In the genomic region with DNA sequence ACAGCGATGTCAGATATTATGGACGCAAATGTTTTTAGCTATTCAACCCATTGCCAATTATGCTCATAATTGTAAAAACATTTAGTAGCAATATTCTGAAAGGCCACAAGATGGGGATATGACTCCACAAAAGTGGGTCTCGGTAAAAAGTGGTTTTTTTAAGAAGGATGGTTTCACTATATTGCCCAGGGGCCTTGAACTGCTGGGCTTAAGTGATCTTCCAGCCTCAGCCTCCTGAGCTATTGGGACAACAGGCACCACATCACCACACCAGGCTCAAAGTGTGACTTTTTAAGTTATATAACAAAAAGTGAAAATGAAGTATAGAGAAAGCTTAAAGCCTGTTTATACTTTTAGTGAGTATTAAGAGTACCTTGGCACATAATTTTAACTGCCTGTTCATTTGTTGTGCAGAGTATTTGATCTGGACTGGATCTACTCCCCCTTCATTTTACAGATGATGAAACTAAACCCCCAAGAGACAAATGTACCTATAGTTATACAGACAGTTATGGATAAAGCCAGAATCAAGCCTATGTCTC, we compare ENCODE assay signal across 9 cellular contexts. TPM values are rescaled to one million over a fixed set of nuclear protein-coding genes. Genes with fewer than 3 reads are reported as not detected.
DNase-seq lines count a peak whose midpoint lies in the region; ATAC-seq and TF ChIP-seq lines count a peak whose summit lies in the region.
"Had no signal": no experiment of that assay in that cellular context is flagged by ENCODE, and none has a peak within 500 bp of the region (broad histone marks: within the 10 kb centered on the region; RNA-seq: fewer than 3 reads in every experiment).

No MANE protein-coding gene starts in this region.

- no peak overlapping the region for H3K4me3 Mint-ChIP-seq in type B pancreatic cell

- H3K27me3 Mint-ChIP-seq in type B pancreatic cell = no peaks in the 10 kb centered on the region

- no peaks in the 10 kb centered on the region for H3K27me3 ChIP-seq in right lobe of liver

- peak overlapping the region; percentile 54 for H3K27ac Mint-ChIP-seq in type B pancreatic cell

- no peak for TF ChIP-seq POLR2A in right lobe of liver (IDR thresholded peaks at IDR 0.05)

- no peak overlapping the region for H3K4me3 ChIP-seq in right lobe of liver

- DNase-seq in NCI-H82 (lab: John Stamatoyannopoulos, UW) (peak; percentile 65), NCI-H82 treated with DMSO at 0.1 percent for 48 hours (lab: John Stamatoyannopoulos, UW; ENCODE audit: unreplicated experiment) (no peak), LHCN-M2 (ENCODE audit: low read depth) (peak; percentile 62), SK-N-DZ (ENCODE audit: low spot score) (peak; percentile 55), right lobe of liver (no peak), type B pancreatic cell (ENCODE audit: extremely low spot score, unreplicated experiment) (no peak)

- WGBS in right lobe of liver (ENCODE audit: insufficient coverage, low coverage, low lambda C conversion rate, missing lambda C conversion rate) = 14% methylated on average over 3 of the region's 3 CpGs

- H3K27ac ChIP-seq in cingulate gyrus (ENCODE audit: low read depth, low read length) (peak overlapping the region; percentile 41), right lobe of liver (peak overlapping the region in 2 of 3 donors; percentile 39 to 40)
- H3K27ac ChIP-seq: epithelial cell of prostate had no signal

- no peaks in the 10 kb centered on the region for H3K36me3 Mint-ChIP-seq in type B pancreatic cell

- peaks cover 35% of the 10 kb centered on the region for H3K4me1 Mint-ChIP-seq in type B pancreatic cell (ENCODE audit: unreplicated experiment)

- TF ChIP-seq CTCF in right lobe of liver (IDR thresholded peaks at IDR 0.05) (peak; percentile 58 to 76 (median 67)), type B pancreatic cell (conservative IDR thresholded peaks at IDR 0.05) (peak; percentile 82)

- ATAC-seq in GM21576 (IDR thresholded peaks at IDR 0.05; ENCODE audit: unreplicated experiment) (peak; percentile 60), right lobe of liver (peak; percentile 87 to 94 (median 90))

- peaks cover 0 to 35% (median 11%) of the 10 kb centered on the region in 4 donors for H3K4me1 ChIP-seq in right lobe of liver

- intact Hi-C loops in right lobe of liver (cut with DNase I) = no loop called here

- H3K9me3 ChIP-seq in right lobe of liver = no peaks in the 10 kb centered on the region

- no peaks in the 10 kb centered on the region for H3K9me3 Mint-ChIP-seq in type B pancreatic cell

- H3K36me3 ChIP-seq in right lobe of liver = no peaks in the 10 kb centered on the region

RNA-seq across cellular contexts. Expression of gene NAA50, which starts 9.4 kb away (rescaled TPM):
- total RNA-seq in LHCN-M2 (2014; rRNA removed) (204 and 247 TPM in 2 replicates), right lobe of liver (100 to 1,000 TPM in 2 of 6 experiments, 10 to 100 TPM in 4; 56.1 to 130 (median 60.9) TPM), type B pancreatic cell (ENCODE audit: low replicate concordance) (117 and 138 TPM in 2 replicates)
- polyA plus RNA-seq in LHCN-M2 (2012) = 66.7 TPM
- polyA plus RNA-seq in SK-N-DZ (2014; cell fraction: cytosol; rRNA removed) = 94.9 and 132 TPM in 2 replicates
- polyA plus RNA-seq in SK-N-DZ (2014; cell fraction: nucleus; rRNA removed) = 69.1 and 70.8 TPM in 2 replicates

RNA-seq across cellular contexts. Expression of gene ATP6V1A, which starts 10.2 kb away (rescaled TPM):
- total RNA-seq in LHCN-M2 (2014; rRNA removed) = 54.8 and 59.2 TPM in 2 replicates
- 21.6 TPM for polyA plus RNA-seq in LHCN-M2 (2012)
- polyA plus RNA-seq in SK-N-DZ (2014; cell fraction: cytosol; rRNA removed) = 58.5 and 66.0 TPM in 2 replicates
- polyA plus RNA-seq in SK-N-DZ (2014; cell fraction: nucleus; rRNA removed) = 15.2 and 21.6 TPM in 2 replicates
- total RNA-seq in right lobe of liver = 10 to 100 TPM; 39.6 to 52.7 (median 47.7) TPM
- 71.5 and 91.0 TPM in 2 replicates for total RNA-seq in type B pancreatic cell (ENCODE audit: low replicate concordance)

RNA-seq across cellular contexts. Expression of gene USF3, which starts 40.2 kb away (rescaled TPM):
- total RNA-seq in LHCN-M2 (2014; rRNA removed) (8.3 and 11.9 TPM in 2 replicates), right lobe of liver (10 to 100 TPM; 12.1 to 20.3 (median 17.6) TPM), type B pancreatic cell (ENCODE audit: low replicate concordance) (14.1 and 20.8 TPM in 2 replicates)
- polyA plus RNA-seq in LHCN-M2 (2012) = 2.4 TPM
- polyA plus RNA-seq in SK-N-DZ (2014; cell fraction: cytosol; rRNA removed) = 4.6 and 5.8 TPM in 2 replicates
- polyA plus RNA-seq in SK-N-DZ (2014; cell fraction: nucleus; rRNA removed) = 1.7 and 3.5 TPM in 2 replicates

Comparison
In these comparisons a context has a peak if more than half of its experiments do, and no peak if none do; other contexts are left out.
1. DNase-seq: peak in NCI-H82 (single experiment), LHCN-M2 (single experiment) and SK-N-DZ (single experiment); none in NCI-H82 treated with DMSO at 0.1 percent for 48 hours (single experiment), right lobe of liver (0 of 3) and type B pancreatic cell (single experiment).